Comparison of ENCODE assay signal across 1 cellular context in the genomic region with DNA sequence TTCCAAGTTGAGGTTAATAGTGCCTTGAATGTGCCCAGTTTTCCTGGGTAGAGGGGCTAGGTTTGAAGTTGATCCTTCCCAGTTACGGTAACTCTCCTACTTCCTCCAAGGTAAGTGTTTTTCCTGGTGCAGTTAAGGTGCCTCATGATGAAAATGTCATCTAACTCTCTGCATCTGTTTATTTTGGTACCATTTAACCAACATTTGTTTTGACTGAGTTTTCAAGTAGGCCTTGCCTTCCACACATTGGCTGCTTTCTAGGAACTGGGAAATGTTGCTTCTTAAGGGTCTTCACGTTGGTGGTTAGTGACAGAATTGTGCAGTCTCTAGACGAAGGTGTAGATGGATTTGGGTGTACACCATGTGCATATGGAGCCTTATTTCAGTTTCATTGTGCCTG.
TF ChIP-seq lines count a peak whose summit lies in the region.

No MANE protein-coding gene starts in this region.

TF ChIP-seq in IMR-90, 13 proteins besides CTCF, POLR2A, EP300 and RAD21:
- TF ChIP-seq CHD1 (IDR thresholded peaks at IDR 0.05; ENCODE audit: low read depth, low read length): no peak
- TF ChIP-seq, protein P1, sequence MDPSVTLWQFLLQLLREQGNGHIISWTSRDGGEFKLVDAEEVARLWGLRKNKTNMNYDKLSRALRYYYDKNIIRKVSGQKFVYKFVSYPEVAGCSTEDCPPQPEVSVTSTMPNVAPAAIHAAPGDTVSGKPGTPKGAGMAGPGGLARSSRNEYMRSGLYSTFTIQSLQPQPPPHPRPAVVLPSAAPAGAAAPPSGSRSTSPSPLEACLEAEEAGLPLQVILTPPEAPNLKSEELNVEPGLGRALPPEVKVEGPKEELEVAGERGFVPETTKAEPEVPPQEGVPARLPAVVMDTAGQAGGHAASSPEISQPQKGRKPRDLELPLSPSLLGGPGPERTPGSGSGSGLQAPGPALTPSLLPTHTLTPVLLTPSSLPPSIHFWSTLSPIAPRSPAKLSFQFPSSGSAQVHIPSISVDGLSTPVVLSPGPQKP (IDR thresholded peaks at IDR 0.05; ENCODE audit: borderline replicate concordance, low read depth, low read length): no peak
- no peak for TF ChIP-seq CEBPB (IDR thresholded peaks at IDR 0.05; ENCODE audit: low read depth, low read length)
- no peak for TF ChIP-seq NFE2L2 (IDR thresholded peaks at IDR 0.05; ENCODE audit: low read depth, low read length)
- TF ChIP-seq MAFK (IDR thresholded peaks at IDR 0.05; ENCODE audit: low read depth, low read length): no peak
- TF ChIP-seq, protein P2, sequence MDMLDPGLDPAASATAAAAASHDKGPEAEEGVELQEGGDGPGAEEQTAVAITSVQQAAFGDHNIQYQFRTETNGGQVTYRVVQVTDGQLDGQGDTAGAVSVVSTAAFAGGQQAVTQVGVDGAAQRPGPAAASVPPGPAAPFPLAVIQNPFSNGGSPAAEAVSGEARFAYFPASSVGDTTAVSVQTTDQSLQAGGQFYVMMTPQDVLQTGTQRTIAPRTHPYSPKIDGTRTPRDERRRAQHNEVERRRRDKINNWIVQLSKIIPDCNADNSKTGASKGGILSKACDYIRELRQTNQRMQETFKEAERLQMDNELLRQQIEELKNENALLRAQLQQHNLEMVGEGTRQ (IDR thresholded peaks at IDR 0.05; ENCODE audit: low read depth, low read length): no peak
- TF ChIP-seq MXI1 (IDR thresholded peaks at IDR 0.05; ENCODE audit: borderline replicate concordance, low read depth, low read length): no peak
- TF ChIP-seq SMC3 (IDR thresholded peaks at IDR 0.05; ENCODE audit: low read depth, low read length): no peak
- no peak for TF ChIP-seq FOS (IDR thresholded peaks at IDR 0.05; ENCODE audit: low read depth, low read length)
- no peak for TF ChIP-seq BHLHE40 (IDR thresholded peaks at IDR 0.05; ENCODE audit: low read depth, low read length)
- no peak for TF ChIP-seq RCOR1 (IDR thresholded peaks at IDR 0.05; ENCODE audit: insufficient replicate concordance, low read length)
- no peak for TF ChIP-seq RFX5 (IDR thresholded peaks at IDR 0.05; ENCODE audit: low read depth, low read length)
- TF ChIP-seq MAZ (IDR thresholded peaks at IDR 0.05; ENCODE audit: borderline replicate concordance, low read depth, low read length): no peak
